Comparison of ENCODE assay signal across 8 cellular contexts in the genomic region with DNA sequence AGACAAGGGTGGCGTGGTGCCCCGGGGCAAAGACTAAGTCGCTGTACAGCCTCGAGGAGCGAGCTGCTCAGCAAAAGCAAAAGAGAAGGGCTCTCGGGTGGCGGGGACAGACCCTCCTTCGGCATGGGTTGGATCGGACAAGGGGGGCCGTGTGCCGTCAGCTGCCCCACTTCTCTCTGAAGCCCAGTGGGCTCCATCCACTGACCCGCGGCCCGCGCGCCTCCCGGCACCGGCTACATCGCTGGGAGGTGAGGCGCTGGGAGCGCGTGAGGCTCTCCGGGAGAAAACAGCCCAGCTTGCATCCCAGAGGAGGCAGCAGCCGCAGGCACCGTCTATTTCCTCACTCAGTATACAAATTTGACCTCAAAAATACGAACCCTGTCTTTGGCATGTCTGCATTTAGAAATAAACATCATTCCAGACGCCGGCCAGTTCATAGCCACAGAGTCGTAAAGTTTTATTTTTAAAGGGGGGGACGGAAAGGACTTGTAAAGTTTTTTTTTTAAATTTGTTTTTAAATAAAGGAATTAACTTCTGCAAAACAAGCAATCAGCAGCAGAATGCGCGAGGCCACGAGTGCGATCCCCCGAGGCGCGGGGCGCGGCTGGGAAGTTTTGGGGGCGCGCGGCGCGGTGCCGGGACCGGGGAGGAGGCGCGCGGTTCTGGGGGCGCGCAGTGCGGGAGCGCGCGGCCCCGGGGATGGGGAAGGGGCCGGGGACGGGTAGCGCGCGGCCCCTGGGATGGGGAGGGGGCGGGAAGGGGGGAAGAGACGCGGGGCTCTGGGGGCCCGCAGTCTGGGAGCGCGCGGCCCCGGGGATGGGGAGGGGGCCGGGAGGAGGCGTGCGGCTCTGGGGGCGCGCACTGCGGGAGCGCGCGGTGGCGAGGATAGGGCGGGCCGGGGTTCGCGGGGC. TPM values are rescaled to one million over a fixed set of nuclear protein-coding genes. Genes with fewer than 3 reads are reported as not detected.
A peak's percentile ranks its signal among the peaks of the same experiment; 100 is the strongest.
DNase-seq lines count a peak whose midpoint lies in the region; ATAC-seq lines count a peak whose summit lies in the region.

No MANE protein-coding gene starts in this region.

- peaks cover 12 to 15% of the 10 kb centered on the region in 2 donors for H3K4me1 ChIP-seq in naive thymus-derived CD4-positive, alpha-beta T cell (ENCODE audit: control insufficient read depth in 2 of 2, insufficient read depth in 2 of 2, low read length in 2 of 2)

- H3K27ac Mint-ChIP-seq in naive thymus-derived CD4-positive, alpha-beta T cell, result peak overlapping the region in 4 of 9 donors; percentile 12 to 73 (median 44)

- intact Hi-C loops in naive thymus-derived CD4-positive, alpha-beta T cell (cut with micrococcal nuclease), result loop anchor here in 1 of 2 donors (1.0 to 10.0 kb wide), 5 partner anchors 21 to 463 kb away; partner anchors contain the start of genes EDARADD, HEATR1 and LGALS8

- peak overlapping the region; percentile 71 to 99 (median 84) for H3K4me3 Mint-ChIP-seq in naive thymus-derived CD4-positive, alpha-beta T cell

- peaks cover 0 to 2% (median 0%) of the 10 kb centered on the region in 5 donors for H3K36me3 Mint-ChIP-seq in naive thymus-derived CD4-positive, alpha-beta T cell

- ATAC-seq in GM19035 (IDR thresholded peaks at IDR 0.05; ENCODE audit: unreplicated experiment) (peak; percentile 14), GM21381 (IDR thresholded peaks at IDR 0.05; ENCODE audit: unreplicated experiment) (no peak), HG03108 (IDR thresholded peaks at IDR 0.05; ENCODE audit: unreplicated experiment) (no peak)
- peak; percentile 16 for ATAC-seq in naive thymus-derived CD4-positive, alpha-beta T cell

- H3K4me3 ChIP-seq in naive thymus-derived CD4-positive, alpha-beta T cell (ENCODE audit: low read length), result peak overlapping the region; percentile 43

- POLR2A ChIA-PET in naive thymus-derived CD4-positive, alpha-beta T cell (lab: Charles Lee), result interaction anchor here (1.0 kb wide), 1 partner anchor 139 kb away, joined by 3 read pairs; no protein-coding TSS in a partner anchor

- peaks cover 0 to 1% (median 0%) of the 10 kb centered on the region in 11 donors for H3K9me3 Mint-ChIP-seq in naive thymus-derived CD4-positive, alpha-beta T cell

- peaks cover 13 to 52% (median 18%) of the 10 kb centered on the region in 5 donors for H3K27me3 Mint-ChIP-seq in naive thymus-derived CD4-positive, alpha-beta T cell

- no peaks in the 10 kb centered on the region for H3K27me3 ChIP-seq in naive thymus-derived CD4-positive, alpha-beta T cell (ENCODE audit: control insufficient read depth in 2 of 2, insufficient read depth in 2 of 2, low read length in 2 of 2)

- H3K36me3 ChIP-seq in naive thymus-derived CD4-positive, alpha-beta T cell (ENCODE audit: control insufficient read depth in 2 of 3, insufficient read depth in 3 of 3, low read length in 3 of 3), result no peaks in the 10 kb centered on the region

- H3K27ac ChIP-seq in naive thymus-derived CD4-positive, alpha-beta T cell (ENCODE audit: low read depth, low read length), result no peak overlapping the region

- CTCF ChIA-PET in naive thymus-derived CD4-positive, alpha-beta T cell (lab: Charles Lee), result interaction anchor here (0.6 kb wide), 1 partner anchor 771 kb away, joined by 3 read pairs; no protein-coding TSS in a partner anchor

- H3K9me3 ChIP-seq in naive thymus-derived CD4-positive, alpha-beta T cell (ENCODE audit: control insufficient read depth in 2 of 3, low read length in 3 of 3), result no peaks in the 10 kb centered on the region

- DNase-seq in COLO668 (lab: John Stamatoyannopoulos, UW; ENCODE audit: unreplicated experiment) (peak; percentile 61), Kasumi-1 (lab: John Stamatoyannopoulos, UW) (peak; percentile 17 to 29), fibroblast of peridontal ligament (ENCODE audit: extremely low read depth) (peak; percentile 69)
- peak; percentile 23 for DNase-seq in activated T-cell treated with anti-CD3 and anti-CD28 coated beads, Interleukin-2, amount 50 U/mL, for 1 hour
- peak in 3 of 9 donors; percentile 2 to 32 (median 5) for DNase-seq in naive thymus-derived CD4-positive, alpha-beta T cell

- peaks cover 32 to 46% (median 34%) of the 10 kb centered on the region in 7 donors for H3K4me1 Mint-ChIP-seq in naive thymus-derived CD4-positive, alpha-beta T cell

RNA-seq across cellular contexts. Expression of gene GPR137B, which starts 0.6 kb away (rescaled TPM):
- 10 to 100 TPM in 1 of 5 experiments, 1 to 10 TPM in 4; 6.4 to 15.3 (median 7.0) TPM for total RNA-seq in naive thymus-derived CD4-positive, alpha-beta T cell
- polyA plus RNA-seq in naive thymus-derived CD4-positive, alpha-beta T cell, result 1 to 10 TPM; 2.8 to 3.9 TPM

Comparison
In these comparisons a context has a peak if more than half of its experiments do, and no peak if none do; other contexts are left out.
1. ATAC-seq: peak in GM19035 (single experiment) and naive thymus-derived CD4-positive, alpha-beta T cell (single experiment); none in GM21381 (single experiment) and HG03108 (single experiment).